In genomic region chr14:75223664-75224154, GRCh38 we compare ENCODE assay signal across 8 cellular contexts. TPM values are rescaled to one million over a fixed set of nuclear protein-coding genes. Genes with fewer than 3 reads are reported as not detected.
A peak's percentile ranks its signal among the peaks of the same experiment; 100 is the strongest.
DNase-seq lines count a peak whose midpoint lies in the region; ATAC-seq and TF ChIP-seq lines count a peak whose summit lies in the region.

No MANE protein-coding gene starts in this region.

- DNase-seq in Ammon's horn (ENCODE audit: low spot score) (peak; percentile 75), NCI-H2029 (lab: John Stamatoyannopoulos, UW) (peak; percentile 32), endothelial cell (ENCODE audit: low spot score) (peak; percentile 33)
- no peak for DNase-seq in stimulated activated effector memory CD8-positive, alpha-beta T cell treated with anti-CD3 and anti-CD28 coated beads, Interleukin-12 subunit alpha, Interleukin-12 subunit beta, amount 100 ng/mL, for 72 hours (ENCODE audit: low spot score in 2 of 2)
- no peak for DNase-seq in activated naive CD4-positive, alpha-beta T cell treated with anti-CD3 and anti-CD28 coated beads, Interleukin-2, amount 50 U/mL, for 16 hours
- no peak for DNase-seq in stimulated activated CD4-positive, alpha-beta T cell treated with anti-CD3 and anti-CD28 coated beads, Interleukin-4, amount 100 ng/mL, for 4 hours

- ATAC-seq in GM21390 (IDR thresholded peaks at IDR 0.05; ENCODE audit: unreplicated experiment), result peak; percentile 66
- no peak for ATAC-seq in stimulated activated effector memory CD8-positive, alpha-beta T cell treated with anti-CD3 and anti-CD28 coated beads, Interleukin-12 subunit alpha, Interleukin-12 subunit beta, amount 100 ng/mL, for 72 hours
- ATAC-seq in GM18519 (IDR thresholded peaks at IDR 0.05; ENCODE audit: low FRiP score, unreplicated experiment), result no peak

- H3K27ac Mint-ChIP-seq in endothelial cell (ENCODE audit: unreplicated experiment), result peak overlapping the region; percentile 90
- peak overlapping the region; percentile 62 for H3K27ac Mint-ChIP-seq in stimulated activated effector memory CD8-positive, alpha-beta T cell treated with anti-CD3 and anti-CD28 coated beads, Interleukin-12 subunit alpha, Interleukin-12 subunit beta, amount 100 ng/mL, for 72 hours

- peaks cover 46% of the 10 kb centered on the region for H3K4me1 Mint-ChIP-seq in endothelial cell (ENCODE audit: unreplicated experiment)
- peaks cover 38% of the 10 kb centered on the region for H3K4me1 Mint-ChIP-seq in stimulated activated effector memory CD8-positive, alpha-beta T cell treated with anti-CD3 and anti-CD28 coated beads, Interleukin-12 subunit alpha, Interleukin-12 subunit beta, amount 100 ng/mL, for 72 hours

- H3K27me3 Mint-ChIP-seq in endothelial cell (ENCODE audit: unreplicated experiment), result peaks cover 3% of the 10 kb centered on the region

- peak overlapping the region; percentile 45 for H3K4me3 Mint-ChIP-seq in endothelial cell (ENCODE audit: unreplicated experiment)
- no peak overlapping the region for H3K4me3 Mint-ChIP-seq in stimulated activated effector memory CD8-positive, alpha-beta T cell treated with anti-CD3 and anti-CD28 coated beads, Interleukin-12 subunit alpha, Interleukin-12 subunit beta, amount 100 ng/mL, for 72 hours

- no peaks in the 10 kb centered on the region for H3K9me3 Mint-ChIP-seq in endothelial cell (ENCODE audit: unreplicated experiment)
- H3K9me3 Mint-ChIP-seq in stimulated activated effector memory CD8-positive, alpha-beta T cell treated with anti-CD3 and anti-CD28 coated beads, Interleukin-12 subunit alpha, Interleukin-12 subunit beta, amount 100 ng/mL, for 72 hours, result no peaks in the 10 kb centered on the region

- no peaks in the 10 kb centered on the region for H3K36me3 Mint-ChIP-seq in endothelial cell (ENCODE audit: low read depth, unreplicated experiment)
- H3K36me3 Mint-ChIP-seq in stimulated activated effector memory CD8-positive, alpha-beta T cell treated with anti-CD3 and anti-CD28 coated beads, Interleukin-12 subunit alpha, Interleukin-12 subunit beta, amount 100 ng/mL, for 72 hours, result no peaks in the 10 kb centered on the region

- TF ChIP-seq CTCF in endothelial cell (IDR thresholded peaks at IDR 0.05; ENCODE audit: unreplicated experiment), result no peak

RNA-seq across cellular contexts. Expression of gene TMED10, which starts 47.3 kb away (rescaled TPM):
- 312 TPM for total RNA-seq in endothelial cell (ENCODE audit: unreplicated experiment)

RNA-seq across cellular contexts. Expression of gene FOS, which starts 54.9 kb away (rescaled TPM):
- 41.5 TPM for total RNA-seq in endothelial cell (ENCODE audit: unreplicated experiment)

Comparison
In these comparisons a context has a peak if more than half of its experiments do, and no peak if none do; other contexts are left out.
1. DNase-seq: peak in Ammon's horn (single experiment), NCI-H2029 (single experiment) and endothelial cell (single experiment); none in stimulated activated effector memory CD8-positive, alpha-beta T cell treated with anti-CD3 and anti-CD28 coated beads, Interleukin-12 subunit alpha, Interleukin-12 subunit beta, amount 100 ng/mL, for 72 hours (0 of 2), activated naive CD4-positive, alpha-beta T cell treated with anti-CD3 and anti-CD28 coated beads, Interleukin-2, amount 50 U/mL, for 16 hours (single experiment) and stimulated activated CD4-positive, alpha-beta T cell treated with anti-CD3 and anti-CD28 coated beads, Interleukin-4, amount 100 ng/mL, for 4 hours (0 of 2).